1 cellular context compared by ENCODE assay signal in the genomic region with DNA sequence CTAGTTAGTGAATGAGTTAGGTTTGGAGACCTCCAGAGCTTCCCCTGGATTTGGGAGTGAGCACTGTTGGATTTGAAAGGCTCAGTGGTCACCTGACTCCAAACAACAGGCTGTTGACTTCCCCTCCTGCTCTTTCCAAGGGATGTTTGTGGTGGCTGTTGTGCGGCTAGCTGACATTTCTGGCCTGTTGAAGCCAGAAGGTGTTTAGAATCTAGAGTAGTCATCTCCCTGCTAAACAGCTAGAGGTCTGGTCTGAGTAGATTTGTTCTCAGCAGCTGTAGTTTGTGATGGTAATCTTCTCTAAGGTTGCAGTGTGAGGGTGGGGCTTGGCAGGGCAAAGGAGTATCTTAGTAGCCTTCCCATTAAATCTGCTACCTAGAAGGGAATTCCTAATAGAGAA.
A peak's percentile ranks its signal among the peaks of the same experiment; 100 is the strongest.
TF ChIP-seq lines count a peak whose summit lies in the region.

No MANE protein-coding gene starts in this region.

TF ChIP-seq in K562, 482 proteins besides CTCF, POLR2A, EP300 and RAD21 (continued from another document and continues in another):
- TF ChIP-seq FOXK2 (conservative IDR thresholded peaks at IDR 0.05 in 1 of 2, IDR thresholded peaks at IDR 0.05 in 1 of 2; ENCODE audit: low read depth in 2 of 2) (peak; percentile 60 to 69; a peak in 2 of 4 replicates), ZNF232 (CRISPR knock-in tag; IDR thresholded peaks at IDR 0.05) (no peak), CREM (IDR thresholded peaks at IDR 0.05; ENCODE audit: low read depth) (0 out of 2 replicates have a peak, but pooled peaks have one; percentile 12), KLF16 (IDR thresholded peaks at IDR 0.05) (0 out of 2 replicates have a peak, but pooled peaks have one; percentile 27), ZKSCAN1 (IDR thresholded peaks at IDR 0.05; ENCODE audit: low read depth, low read length) (no peak), NRF1 (conservative IDR thresholded peaks at IDR 0.05 in 1 of 2, IDR thresholded peaks at IDR 0.05 in 1 of 2) (no peak), ESRRB (CRISPR knock-in tag; IDR thresholded peaks at IDR 0.05; ENCODE audit: borderline replicate concordance) (no peak), MCM3 (IDR thresholded peaks at IDR 0.05) (no peak), EGR1 (conservative IDR thresholded peaks at IDR 0.05) (no peak), FOXJ3 (CRISPR knock-in tag; IDR thresholded peaks at IDR 0.05) (no peak), PCBP2 (IDR thresholded peaks at IDR 0.05; ENCODE audit: low read depth, low read length, poor library complexity, severe bottlenecking) (no peak), ZNF766 (CRISPR knock-in tag; conservative IDR thresholded peaks at IDR 0.05) (peak; percentile 64; the same call in 1 of the 2 replicates), MYC (IDR thresholded peaks at IDR 0.05; ENCODE audit: low read depth, low read length) (no peak), MYC (CRISPR knock-in tag; IDR thresholded peaks at IDR 0.05; ENCODE audit: borderline replicate concordance, low read depth) (no peak), NCOA6 (IDR thresholded peaks at IDR 0.05) (no peak), BRD4 (IDR thresholded peaks at IDR 0.05) (no peak), HOXB6 (CRISPR knock-in tag; IDR thresholded peaks at IDR 0.05; ENCODE audit: borderline replicate concordance) (no peak), NR2C2 (CRISPR knock-in tag; IDR thresholded peaks at IDR 0.05) (no peak), NR2C2 (tag; IDR thresholded peaks at IDR 0.05) (no peak), TCF7 (IDR thresholded peaks at IDR 0.05; ENCODE audit: borderline replicate concordance) (no peak), SETDB1 (IDR thresholded peaks at IDR 0.05; ENCODE audit: low read length) (no peak), BRD9 (IDR thresholded peaks at IDR 0.05; ENCODE audit: low read depth, partially characterized antibody) (no peak), RCOR1 (IDR thresholded peaks at IDR 0.05; ENCODE audit: borderline replicate concordance in 1 of 2, low read depth in 2 of 2, low read length in 2 of 2) (0 out of 4 replicates have a peak, but pooled peaks of 1 of the 2 experiments have one; percentile 32), BCL6 (CRISPR knock-in tag; IDR thresholded peaks at IDR 0.05) (no peak), FIP1L1 (IDR thresholded peaks at IDR 0.05; ENCODE audit: low read depth, low read length, poor library complexity, severe bottlenecking) (no peak), RBM22 (IDR thresholded peaks at IDR 0.05; ENCODE audit: low read depth, low read length, poor library complexity, severe bottlenecking) (no peak), SIX5 (IDR thresholded peaks at IDR 0.05; ENCODE audit: borderline replicate concordance in 1 of 2, insufficient read depth in 1 of 2, low read depth in 1 of 2, low read length in 2 of 2) (no peak), DACH1 (IDR thresholded peaks at IDR 0.05; ENCODE audit: partially characterized antibody) (peak; percentile 40), IRF2 (CRISPR knock-in tag; IDR thresholded peaks at IDR 0.05) (no peak)
- TF ChIP-seq, protein P1, sequence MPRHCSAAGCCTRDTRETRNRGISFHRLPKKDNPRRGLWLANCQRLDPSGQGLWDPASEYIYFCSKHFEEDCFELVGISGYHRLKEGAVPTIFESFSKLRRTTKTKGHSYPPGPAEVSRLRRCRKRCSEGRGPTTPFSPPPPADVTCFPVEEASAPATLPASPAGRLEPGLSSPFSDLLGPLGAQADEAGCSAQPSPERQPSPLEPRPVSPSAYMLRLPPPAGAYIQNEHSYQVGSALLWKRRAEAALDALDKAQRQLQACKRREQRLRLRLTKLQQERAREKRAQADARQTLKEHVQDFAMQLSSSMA (CRISPR knock-in tag; IDR thresholded peaks at IDR 0.05), result no peak
- TF ChIP-seq, protein P2, sequence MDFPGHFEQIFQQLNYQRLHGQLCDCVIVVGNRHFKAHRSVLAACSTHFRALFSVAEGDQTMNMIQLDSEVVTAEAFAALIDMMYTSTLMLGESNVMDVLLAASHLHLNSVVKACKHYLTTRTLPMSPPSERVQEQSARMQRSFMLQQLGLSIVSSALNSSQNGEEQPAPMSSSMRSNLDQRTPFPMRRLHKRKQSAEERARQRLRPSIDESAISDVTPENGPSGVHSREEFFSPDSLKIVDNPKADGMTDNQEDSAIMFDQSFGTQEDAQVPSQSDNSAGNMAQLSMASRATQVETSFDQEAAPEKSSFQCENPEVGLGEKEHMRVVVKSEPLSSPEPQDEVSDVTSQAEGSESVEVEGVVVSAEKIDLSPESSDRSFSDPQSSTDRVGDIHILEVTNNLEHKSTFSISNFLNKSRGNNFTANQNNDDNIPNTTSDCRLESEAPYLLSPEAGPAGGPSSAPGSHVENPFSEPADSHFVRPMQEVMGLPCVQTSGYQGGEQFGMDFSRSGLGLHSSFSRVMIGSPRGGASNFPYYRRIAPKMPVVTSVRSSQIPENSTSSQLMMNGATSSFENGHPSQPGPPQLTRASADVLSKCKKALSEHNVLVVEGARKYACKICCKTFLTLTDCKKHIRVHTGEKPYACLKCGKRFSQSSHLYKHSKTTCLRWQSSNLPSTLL (IDR thresholded peaks at IDR 0.05), result no peak
- TF ChIP-seq, protein P3, sequence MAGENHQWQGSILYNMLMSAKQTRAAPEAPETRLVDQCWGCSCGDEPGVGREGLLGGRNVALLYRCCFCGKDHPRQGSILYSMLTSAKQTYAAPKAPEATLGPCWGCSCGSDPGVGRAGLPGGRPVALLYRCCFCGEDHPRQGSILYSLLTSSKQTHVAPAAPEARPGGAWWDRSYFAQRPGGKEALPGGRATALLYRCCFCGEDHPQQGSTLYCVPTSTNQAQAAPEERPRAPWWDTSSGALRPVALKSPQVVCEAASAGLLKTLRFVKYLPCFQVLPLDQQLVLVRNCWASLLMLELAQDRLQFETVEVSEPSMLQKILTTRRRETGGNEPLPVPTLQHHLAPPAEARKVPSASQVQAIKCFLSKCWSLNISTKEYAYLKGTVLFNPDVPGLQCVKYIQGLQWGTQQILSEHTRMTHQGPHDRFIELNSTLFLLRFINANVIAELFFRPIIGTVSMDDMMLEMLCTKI (IDR thresholded peaks at IDR 0.05; ENCODE audit: partially characterized antibody), result no peak
- TF ChIP-seq, protein P4, sequence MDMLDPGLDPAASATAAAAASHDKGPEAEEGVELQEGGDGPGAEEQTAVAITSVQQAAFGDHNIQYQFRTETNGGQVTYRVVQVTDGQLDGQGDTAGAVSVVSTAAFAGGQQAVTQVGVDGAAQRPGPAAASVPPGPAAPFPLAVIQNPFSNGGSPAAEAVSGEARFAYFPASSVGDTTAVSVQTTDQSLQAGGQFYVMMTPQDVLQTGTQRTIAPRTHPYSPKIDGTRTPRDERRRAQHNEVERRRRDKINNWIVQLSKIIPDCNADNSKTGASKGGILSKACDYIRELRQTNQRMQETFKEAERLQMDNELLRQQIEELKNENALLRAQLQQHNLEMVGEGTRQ (CRISPR knock-in tag; IDR thresholded peaks at IDR 0.05), result peak; percentile 33; the same call in 1 of the 2 replicates
- TF ChIP-seq, protein P5, sequence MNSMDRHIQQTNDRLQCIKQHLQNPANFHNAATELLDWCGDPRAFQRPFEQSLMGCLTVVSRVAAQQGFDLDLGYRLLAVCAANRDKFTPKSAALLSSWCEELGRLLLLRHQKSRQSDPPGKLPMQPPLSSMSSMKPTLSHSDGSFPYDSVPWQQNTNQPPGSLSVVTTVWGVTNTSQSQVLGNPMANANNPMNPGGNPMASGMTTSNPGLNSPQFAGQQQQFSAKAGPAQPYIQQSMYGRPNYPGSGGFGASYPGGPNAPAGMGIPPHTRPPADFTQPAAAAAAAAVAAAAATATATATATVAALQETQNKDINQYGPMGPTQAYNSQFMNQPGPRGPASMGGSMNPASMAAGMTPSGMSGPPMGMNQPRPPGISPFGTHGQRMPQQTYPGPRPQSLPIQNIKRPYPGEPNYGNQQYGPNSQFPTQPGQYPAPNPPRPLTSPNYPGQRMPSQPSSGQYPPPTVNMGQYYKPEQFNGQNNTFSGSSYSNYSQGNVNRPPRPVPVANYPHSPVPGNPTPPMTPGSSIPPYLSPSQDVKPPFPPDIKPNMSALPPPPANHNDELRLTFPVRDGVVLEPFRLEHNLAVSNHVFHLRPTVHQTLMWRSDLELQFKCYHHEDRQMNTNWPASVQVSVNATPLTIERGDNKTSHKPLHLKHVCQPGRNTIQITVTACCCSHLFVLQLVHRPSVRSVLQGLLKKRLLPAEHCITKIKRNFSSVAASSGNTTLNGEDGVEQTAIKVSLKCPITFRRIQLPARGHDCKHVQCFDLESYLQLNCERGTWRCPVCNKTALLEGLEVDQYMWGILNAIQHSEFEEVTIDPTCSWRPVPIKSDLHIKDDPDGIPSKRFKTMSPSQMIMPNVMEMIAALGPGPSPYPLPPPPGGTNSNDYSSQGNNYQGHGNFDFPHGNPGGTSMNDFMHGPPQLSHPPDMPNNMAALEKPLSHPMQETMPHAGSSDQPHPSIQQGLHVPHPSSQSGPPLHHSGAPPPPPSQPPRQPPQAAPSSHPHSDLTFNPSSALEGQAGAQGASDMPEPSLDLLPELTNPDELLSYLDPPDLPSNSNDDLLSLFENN (IDR thresholded peaks at IDR 0.05; ENCODE audit: low read depth in 2 of 2, low read length in 2 of 2), result no peak
- TF ChIP-seq, protein P6, sequence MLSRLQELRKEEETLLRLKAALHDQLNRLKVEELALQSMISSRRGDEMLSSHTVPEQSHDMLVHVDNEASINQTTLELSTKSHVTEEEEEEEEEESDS (CRISPR knock-in tag; IDR thresholded peaks at IDR 0.05), result no peak
- TF ChIP-seq, protein P7, sequence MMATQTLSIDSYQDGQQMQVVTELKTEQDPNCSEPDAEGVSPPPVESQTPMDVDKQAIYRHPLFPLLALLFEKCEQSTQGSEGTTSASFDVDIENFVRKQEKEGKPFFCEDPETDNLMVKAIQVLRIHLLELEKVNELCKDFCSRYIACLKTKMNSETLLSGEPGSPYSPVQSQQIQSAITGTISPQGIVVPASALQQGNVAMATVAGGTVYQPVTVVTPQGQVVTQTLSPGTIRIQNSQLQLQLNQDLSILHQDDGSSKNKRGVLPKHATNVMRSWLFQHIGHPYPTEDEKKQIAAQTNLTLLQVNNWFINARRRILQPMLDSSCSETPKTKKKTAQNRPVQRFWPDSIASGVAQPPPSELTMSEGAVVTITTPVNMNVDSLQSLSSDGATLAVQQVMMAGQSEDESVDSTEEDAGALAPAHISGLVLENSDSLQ (IDR thresholded peaks at IDR 0.05), result no peak
- TF ChIP-seq, protein P8, sequence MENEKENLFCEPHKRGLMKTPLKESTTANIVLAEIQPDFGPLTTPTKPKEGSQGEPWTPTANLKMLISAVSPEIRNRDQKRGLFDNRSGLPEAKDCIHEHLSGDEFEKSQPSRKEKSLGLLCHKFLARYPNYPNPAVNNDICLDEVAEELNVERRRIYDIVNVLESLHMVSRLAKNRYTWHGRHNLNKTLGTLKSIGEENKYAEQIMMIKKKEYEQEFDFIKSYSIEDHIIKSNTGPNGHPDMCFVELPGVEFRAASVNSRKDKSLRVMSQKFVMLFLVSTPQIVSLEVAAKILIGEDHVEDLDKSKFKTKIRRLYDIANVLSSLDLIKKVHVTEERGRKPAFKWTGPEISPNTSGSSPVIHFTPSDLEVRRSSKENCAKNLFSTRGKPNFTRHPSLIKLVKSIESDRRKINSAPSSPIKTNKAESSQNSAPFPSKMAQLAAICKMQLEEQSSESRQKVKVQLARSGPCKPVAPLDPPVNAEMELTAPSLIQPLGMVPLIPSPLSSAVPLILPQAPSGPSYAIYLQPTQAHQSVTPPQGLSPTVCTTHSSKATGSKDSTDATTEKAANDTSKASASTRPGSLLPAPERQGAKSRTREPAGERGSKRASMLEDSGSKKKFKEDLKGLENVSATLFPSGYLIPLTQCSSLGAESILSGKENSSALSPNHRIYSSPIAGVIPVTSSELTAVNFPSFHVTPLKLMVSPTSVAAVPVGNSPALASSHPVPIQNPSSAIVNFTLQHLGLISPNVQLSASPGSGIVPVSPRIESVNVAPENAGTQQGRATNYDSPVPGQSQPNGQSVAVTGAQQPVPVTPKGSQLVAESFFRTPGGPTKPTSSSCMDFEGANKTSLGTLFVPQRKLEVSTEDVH (IDR thresholded peaks at IDR 0.05; ENCODE audit: low read depth, partially characterized antibody), result no peak
- TF ChIP-seq, protein P9, sequence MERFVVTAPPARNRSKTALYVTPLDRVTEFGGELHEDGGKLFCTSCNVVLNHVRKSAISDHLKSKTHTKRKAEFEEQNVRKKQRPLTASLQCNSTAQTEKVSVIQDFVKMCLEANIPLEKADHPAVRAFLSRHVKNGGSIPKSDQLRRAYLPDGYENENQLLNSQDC (CRISPR knock-in tag; IDR thresholded peaks at IDR 0.05), result no peak
- TF ChIP-seq, protein P10, sequence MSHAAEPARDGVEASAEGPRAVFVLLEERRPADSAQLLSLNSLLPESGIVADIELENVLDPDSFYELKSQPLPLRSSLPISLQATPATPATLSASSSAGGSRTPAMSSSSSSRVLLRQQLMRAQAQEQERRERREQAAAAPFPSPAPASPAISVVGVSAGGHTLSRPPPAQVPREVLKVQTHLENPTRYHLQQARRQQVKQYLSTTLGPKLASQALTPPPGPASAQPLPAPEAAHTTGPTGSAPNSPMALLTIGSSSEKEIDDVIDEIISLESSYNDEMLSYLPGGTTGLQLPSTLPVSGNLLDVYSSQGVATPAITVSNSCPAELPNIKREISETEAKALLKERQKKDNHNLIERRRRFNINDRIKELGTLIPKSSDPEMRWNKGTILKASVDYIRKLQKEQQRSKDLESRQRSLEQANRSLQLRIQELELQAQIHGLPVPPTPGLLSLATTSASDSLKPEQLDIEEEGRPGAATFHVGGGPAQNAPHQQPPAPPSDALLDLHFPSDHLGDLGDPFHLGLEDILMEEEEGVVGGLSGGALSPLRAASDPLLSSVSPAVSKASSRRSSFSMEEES (CRISPR knock-in tag; IDR thresholded peaks at IDR 0.05), result no peak
- TF ChIP-seq, protein P11, sequence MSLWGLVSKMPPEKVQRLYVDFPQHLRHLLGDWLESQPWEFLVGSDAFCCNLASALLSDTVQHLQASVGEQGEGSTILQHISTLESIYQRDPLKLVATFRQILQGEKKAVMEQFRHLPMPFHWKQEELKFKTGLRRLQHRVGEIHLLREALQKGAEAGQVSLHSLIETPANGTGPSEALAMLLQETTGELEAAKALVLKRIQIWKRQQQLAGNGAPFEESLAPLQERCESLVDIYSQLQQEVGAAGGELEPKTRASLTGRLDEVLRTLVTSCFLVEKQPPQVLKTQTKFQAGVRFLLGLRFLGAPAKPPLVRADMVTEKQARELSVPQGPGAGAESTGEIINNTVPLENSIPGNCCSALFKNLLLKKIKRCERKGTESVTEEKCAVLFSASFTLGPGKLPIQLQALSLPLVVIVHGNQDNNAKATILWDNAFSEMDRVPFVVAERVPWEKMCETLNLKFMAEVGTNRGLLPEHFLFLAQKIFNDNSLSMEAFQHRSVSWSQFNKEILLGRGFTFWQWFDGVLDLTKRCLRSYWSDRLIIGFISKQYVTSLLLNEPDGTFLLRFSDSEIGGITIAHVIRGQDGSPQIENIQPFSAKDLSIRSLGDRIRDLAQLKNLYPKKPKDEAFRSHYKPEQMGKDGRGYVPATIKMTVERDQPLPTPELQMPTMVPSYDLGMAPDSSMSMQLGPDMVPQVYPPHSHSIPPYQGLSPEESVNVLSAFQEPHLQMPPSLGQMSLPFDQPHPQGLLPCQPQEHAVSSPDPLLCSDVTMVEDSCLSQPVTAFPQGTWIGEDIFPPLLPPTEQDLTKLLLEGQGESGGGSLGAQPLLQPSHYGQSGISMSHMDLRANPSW (CRISPR knock-in tag; IDR thresholded peaks at IDR 0.05), result no peak; the same call in 1 of the 2 replicates
- TF ChIP-seq, protein P12, sequence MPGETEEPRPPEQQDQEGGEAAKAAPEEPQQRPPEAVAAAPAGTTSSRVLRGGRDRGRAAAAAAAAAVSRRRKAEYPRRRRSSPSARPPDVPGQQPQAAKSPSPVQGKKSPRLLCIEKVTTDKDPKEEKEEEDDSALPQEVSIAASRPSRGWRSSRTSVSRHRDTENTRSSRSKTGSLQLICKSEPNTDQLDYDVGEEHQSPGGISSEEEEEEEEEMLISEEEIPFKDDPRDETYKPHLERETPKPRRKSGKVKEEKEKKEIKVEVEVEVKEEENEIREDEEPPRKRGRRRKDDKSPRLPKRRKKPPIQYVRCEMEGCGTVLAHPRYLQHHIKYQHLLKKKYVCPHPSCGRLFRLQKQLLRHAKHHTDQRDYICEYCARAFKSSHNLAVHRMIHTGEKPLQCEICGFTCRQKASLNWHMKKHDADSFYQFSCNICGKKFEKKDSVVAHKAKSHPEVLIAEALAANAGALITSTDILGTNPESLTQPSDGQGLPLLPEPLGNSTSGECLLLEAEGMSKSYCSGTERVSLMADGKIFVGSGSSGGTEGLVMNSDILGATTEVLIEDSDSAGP (CRISPR knock-in tag; IDR thresholded peaks at IDR 0.05), result no peak
